In genomic region chr17:81715872-81716673, GRCh38 we compare ENCODE assay signal across 15 cellular contexts.
"Had no signal": no experiment of that assay in that cellular context is flagged by ENCODE, and none has a peak within 500 bp of the region (broad histone marks: within the 10 kb centered on the region; RNA-seq: fewer than 3 reads in every experiment).

No MANE protein-coding gene starts in this region.

- FAIRE-seq: endometrium had no signal

- H3K9ac ChIP-seq: neural progenitor cell had no signal

- H3K9me3 Mint-ChIP-seq: activated CD4-positive, alpha-beta T cell treated with anti-CD3 and anti-CD28 coated beads, Interleukin-2, amount 10 ng/mL, durations not matched to agents 7 days and 5 days; activated CD8-positive, alpha-beta T cell treated with anti-CD3 and anti-CD28 coated beads for 36 hours; activated naive CD4-positive, alpha-beta T cell treated with anti-CD3 and anti-CD28 coated beads, Interleukin-2, amount 50 U/mL, for 72 hours; activated T-helper 1 cell treated with anti-CD3 and anti-CD28 coated beads, Interleukin-12 subunit alpha, Interleukin-12 subunit beta, Interleukin-2, Interleukin-4 antibody, amounts not matched to agents 30 ng/mL and 10 ng/mL and 1 ng/mL, durations not matched to agents 14 hours and 24 hours and 36 hours; brain; naive thymus-derived CD4-positive, alpha-beta T cell; neural progenitor cell had no signal

- DNase-seq: activated CD4-positive, alpha-beta T cell treated with anti-CD3 and anti-CD28 coated beads, Interleukin-2, amount 10 ng/mL, durations not matched to agents 7 days and 5 days; activated CD8-positive, alpha-beta T cell treated with anti-CD3 and anti-CD28 coated beads for 36 hours; foreskin melanocyte; naive thymus-derived CD4-positive, alpha-beta T cell; stimulated activated CD4-positive, alpha-beta T cell treated with anti-CD3 and anti-CD28 coated beads, Interleukin-4, amount 100 ng/mL, for 24 hours; stimulated activated naive CD4-positive, alpha-beta T cell treated with Interleukin-2 at 50 U/mL for 16 hours; T-helper 17 cell had no signal

- H3K27me3 ChIP-seq: ovary had no signal

- H3K9me3 ChIP-seq: ovary, prostate gland had no signal

- H3K36me3 Mint-ChIP-seq: naive thymus-derived CD4-positive, alpha-beta T cell had no signal

- ATAC-seq: activated CD8-positive, alpha-beta T cell treated with anti-CD3 and anti-CD28 coated beads for 36 hours; activated naive CD4-positive, alpha-beta T cell treated with anti-CD3 and anti-CD28 coated beads, Interleukin-2, amount 50 U/mL, for 72 hours; left lobe of liver; naive thymus-derived CD4-positive, alpha-beta T cell; T-helper 17 cell had no signal

- H3K27ac ChIP-seq: neural progenitor cell, ovary, prostate gland had no signal

- H3K36me3 ChIP-seq: neural progenitor cell, ovary, prostate gland had no signal

- H3K4me3 ChIP-seq: neural progenitor cell, ovary, prostate gland had no signal

- H3K27ac Mint-ChIP-seq: activated CD4-positive, alpha-beta T cell treated with anti-CD3 and anti-CD28 coated beads, Interleukin-2, amount 10 ng/mL, durations not matched to agents 7 days and 5 days; activated CD8-positive, alpha-beta T cell treated with anti-CD3 and anti-CD28 coated beads for 36 hours; activated naive CD4-positive, alpha-beta T cell treated with anti-CD3 and anti-CD28 coated beads, Interleukin-2, amount 50 U/mL, for 72 hours; activated T-helper 1 cell treated with anti-CD3 and anti-CD28 coated beads, Interleukin-12 subunit alpha, Interleukin-12 subunit beta, Interleukin-2, Interleukin-4 antibody, amounts not matched to agents 30 ng/mL and 10 ng/mL and 1 ng/mL, durations not matched to agents 14 hours and 24 hours and 36 hours; brain; naive thymus-derived CD4-positive, alpha-beta T cell; neural progenitor cell; T-helper 17 cell had no signal

- H3K4me2 ChIP-seq: neural progenitor cell had no signal

- H3K27me3 Mint-ChIP-seq: activated CD4-positive, alpha-beta T cell treated with anti-CD3 and anti-CD28 coated beads, Interleukin-2, amount 10 ng/mL, durations not matched to agents 7 days and 5 days; activated CD8-positive, alpha-beta T cell treated with anti-CD3 and anti-CD28 coated beads for 36 hours; naive thymus-derived CD4-positive, alpha-beta T cell; T-helper 17 cell had no signal

- H3K4me3 Mint-ChIP-seq: activated CD4-positive, alpha-beta T cell treated with anti-CD3 and anti-CD28 coated beads, Interleukin-2, amount 10 ng/mL, durations not matched to agents 7 days and 5 days; activated CD8-positive, alpha-beta T cell treated with anti-CD3 and anti-CD28 coated beads for 36 hours; activated T-helper 1 cell treated with anti-CD3 and anti-CD28 coated beads, Interleukin-12 subunit alpha, Interleukin-12 subunit beta, Interleukin-2, Interleukin-4 antibody, amounts not matched to agents 30 ng/mL and 10 ng/mL and 1 ng/mL, durations not matched to agents 14 hours and 24 hours and 36 hours; brain; naive thymus-derived CD4-positive, alpha-beta T cell; neural progenitor cell; T-helper 17 cell had no signal

- H2AFZ ChIP-seq: neural progenitor cell had no signal
